In genomic region chr14:89317051-89317691, GRCh38 we compare ENCODE assay signal across 12 cellular contexts.
A peak's percentile ranks its signal among the peaks of the same experiment; 100 is the strongest.
DNase-seq lines count a peak whose midpoint lies in the region; ATAC-seq and TF ChIP-seq lines count a peak whose summit lies in the region.
"Had no signal": no experiment of that assay in that cellular context is flagged by ENCODE, and none has a peak within 500 bp of the region (broad histone marks: within the 10 kb centered on the region; RNA-seq: fewer than 3 reads in every experiment).

No MANE protein-coding gene starts in this region.

- intact Hi-C loops in upper lobe of right lung (cut with DNase I) = no loop called here

- H3K27me3 ChIP-seq in DOHH2 (ENCODE audit: control insufficient read depth, low read length) (no peaks in the 10 kb centered on the region), upper lobe of right lung (no peaks in the 10 kb centered on the region)
- H3K27me3 ChIP-seq: BLaER1 treated with 17β-estradiol and CSF1 and Interleukin-3, amounts not matched to agents 10 nM and 100 nM; brain microvascular endothelial cell had no signal

- H3K4me1 ChIP-seq in DOHH2 (ENCODE audit: control insufficient read depth, low read length) = peaks cover 34% of the 10 kb centered on the region
- no peaks in the 10 kb centered on the region for H3K4me1 ChIP-seq in upper lobe of right lung

- peaks cover 20% of the 10 kb centered on the region for H3K79me2 ChIP-seq in DOHH2 (ENCODE audit: control insufficient read depth, low read length)

- H3F3A ChIP-seq in DOHH2 (ENCODE audit: control insufficient read depth, insufficient read depth) = no peaks in the 10 kb centered on the region

- H3K9me2 ChIP-seq in DOHH2 (replicated peaks; ENCODE audit: control insufficient read depth, low read length) = no peaks in the 10 kb centered on the region

- peak overlapping the region; percentile 21 for H3K4me2 ChIP-seq in DOHH2 (ENCODE audit: low read length)
- H3K4me2 ChIP-seq: BLaER1 treated with 17β-estradiol and CSF1 and Interleukin-3, amounts not matched to agents 10 nM and 100 nM had no signal

- H3K36me3 ChIP-seq in DOHH2 (ENCODE audit: control insufficient read depth, low read length) (peaks cover 9% of the 10 kb centered on the region; the same call in 1 of the 2 replicates), upper lobe of right lung (no peaks in the 10 kb centered on the region)
- H3K36me3 ChIP-seq: brain microvascular endothelial cell had no signal

- no peak for DNase-seq in upper lobe of right lung
- no peak for DNase-seq in HCEC 1CT
- no peak for DNase-seq in NCI-H345 treated with DMSO at 0.1 percent for 48 hours (lab: John Stamatoyannopoulos, UW; ENCODE audit: unreplicated experiment)
- DNase-seq in NCI-H2081 treated with DMSO at 0.1 percent for 48 hours (lab: John Stamatoyannopoulos, UW) = no peak
- DNase-seq: brain microvascular endothelial cell, NCI-H2029 treated with DMSO at 0.1 percent for 48 hours had no signal

- H3K9me3 ChIP-seq in DOHH2 (ENCODE audit: control insufficient read depth, insufficient read depth, low read length) (peaks cover 4% of the 10 kb centered on the region; the same call in 1 of the 2 replicates), upper lobe of right lung (no peaks in the 10 kb centered on the region)

- ATAC-seq in GM19324 (IDR thresholded peaks at IDR 0.05; ENCODE audit: low FRiP score, unreplicated experiment) (peak; percentile 62), HG02763 (IDR thresholded peaks at IDR 0.05; ENCODE audit: unreplicated experiment) (peak; percentile 78), HG03565 (IDR thresholded peaks at IDR 0.05; ENCODE audit: unreplicated experiment) (peak; percentile 88), upper lobe of right lung (no peak)
- ATAC-seq: left lobe of liver had no signal

- no peaks in the 10 kb centered on the region for H4K20me1 ChIP-seq in DOHH2 (ENCODE audit: control insufficient read depth, insufficient read depth, low read depth, low read length)

- no peak overlapping the region for H3K27ac ChIP-seq in DOHH2 (ENCODE audit: low read depth, low read length)
- no peak overlapping the region for H3K27ac ChIP-seq in upper lobe of right lung
- H3K27ac ChIP-seq: BLaER1 treated with 17β-estradiol and CSF1 and Interleukin-3, amounts not matched to agents 10 nM and 100 nM; brain microvascular endothelial cell had no signal

- TF ChIP-seq CTCF in DOHH2 (IDR thresholded peaks at IDR 0.05; ENCODE audit: low read depth, low read length, poor library complexity, severe bottlenecking) (no peak), upper lobe of right lung (IDR thresholded peaks at IDR 0.05) (no peak)

- no peak overlapping the region for H3K4me3 ChIP-seq in DOHH2 (ENCODE audit: low read length)
- H3K4me3 ChIP-seq in upper lobe of right lung = no peak overlapping the region
- H3K4me3 ChIP-seq: BLaER1 treated with 17β-estradiol and CSF1 and Interleukin-3, amounts not matched to agents 10 nM and 100 nM had no signal
